Comparison of ENCODE assay signal across 11 cellular contexts in the genomic region with DNA sequence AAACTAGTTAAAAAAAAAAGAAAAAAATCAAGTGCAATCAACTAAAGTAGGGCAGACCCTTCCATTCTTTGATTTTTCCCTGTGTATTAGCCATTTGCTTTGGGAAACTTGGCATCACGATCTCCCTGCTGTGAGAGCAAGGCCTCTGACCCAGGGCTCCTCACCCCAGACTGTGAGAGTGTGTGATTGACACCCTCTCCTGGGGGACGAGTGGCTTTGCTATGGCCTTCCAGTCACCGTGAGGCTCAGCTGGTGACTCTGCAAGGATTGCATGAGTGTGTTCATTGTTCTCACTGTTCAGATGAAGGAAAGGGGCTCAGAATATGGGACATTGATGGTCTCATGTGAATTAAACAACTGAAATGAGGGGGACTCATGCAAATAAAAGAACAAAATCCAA.
DNase-seq lines count a peak whose midpoint lies in the region; ATAC-seq and TF ChIP-seq lines count a peak whose summit lies in the region.
"Had no signal": no experiment of that assay in that cellular context is flagged by ENCODE, and none has a peak within 500 bp of the region (broad histone marks: within the 10 kb centered on the region; RNA-seq: fewer than 3 reads in every experiment).

No MANE protein-coding gene starts in this region.

- no peak overlapping the region for H3K4me3 ChIP-seq in adrenal gland
- H3K4me3 ChIP-seq in vagina = no peak overlapping the region

- WGBS in adrenal gland, 4 donors = 16 to 50% (median 45%) methylated on average over 3 of the region's 3 CpGs

- H3K27ac ChIP-seq in adrenal gland (peak overlapping the region in 2 of 5 donors; percentile 10 to 39), vagina (peak overlapping the region; percentile 77)
- H3K27ac ChIP-seq: C4-2B had no signal

- TF ChIP-seq CTCF in adrenal gland (IDR thresholded peaks at IDR 0.05) (no peak), vagina (IDR thresholded peaks at IDR 0.05) (no peak)

- H3K4me1 ChIP-seq in adrenal gland (replicated peaks in 1 of 2) = peaks cover 9 to 30% of the 10 kb centered on the region in 2 donors
- H3K4me1 ChIP-seq in vagina = peaks cover 28% of the 10 kb centered on the region

- TF ChIP-seq POLR2A in adrenal gland (IDR thresholded peaks at IDR 0.05) (no peak), vagina (IDR thresholded peaks at IDR 0.05) (no peak)

- H3K36me3 ChIP-seq in adrenal gland (replicated peaks in 1 of 2) = no peaks in the 10 kb centered on the region
- H3K36me3 ChIP-seq in vagina = no peaks in the 10 kb centered on the region

- ATAC-seq in left lobe of liver = peak; percentile 63
- no peak for ATAC-seq in GM21576 (IDR thresholded peaks at IDR 0.05; ENCODE audit: unreplicated experiment)

- peak overlapping the region; percentile 64 for H3K4me3 Mint-ChIP-seq in activated naive CD8-positive, alpha-beta T cell
- H3K4me3 Mint-ChIP-seq in activated naive CD8-positive, alpha-beta T cell treated with anti-CD3 and anti-CD28 coated beads for 36 hours = no peak overlapping the region

- H3K27ac Mint-ChIP-seq in activated naive CD8-positive, alpha-beta T cell = no peak overlapping the region
- H3K27ac Mint-ChIP-seq in activated naive CD8-positive, alpha-beta T cell treated with anti-CD3 and anti-CD28 coated beads for 36 hours = no peak overlapping the region

- H3K9me3 Mint-ChIP-seq in activated naive CD8-positive, alpha-beta T cell (ENCODE audit: low read depth) = no peaks in the 10 kb centered on the region
- no peaks in the 10 kb centered on the region for H3K9me3 Mint-ChIP-seq in activated naive CD8-positive, alpha-beta T cell treated with anti-CD3 and anti-CD28 coated beads for 36 hours

- H3K27me3 ChIP-seq in adrenal gland = no peaks in the 10 kb centered on the region
- no peaks in the 10 kb centered on the region for H3K27me3 ChIP-seq in vagina

- H3K27me3 Mint-ChIP-seq in activated naive CD8-positive, alpha-beta T cell = no peaks in the 10 kb centered on the region
- H3K27me3 Mint-ChIP-seq in activated naive CD8-positive, alpha-beta T cell treated with anti-CD3 and anti-CD28 coated beads for 36 hours = no peaks in the 10 kb centered on the region

- no peaks in the 10 kb centered on the region for H3K9me3 ChIP-seq in adrenal gland (replicated peaks in 1 of 3)
- no peaks in the 10 kb centered on the region for H3K9me3 ChIP-seq in vagina

- no peak for DNase-seq in activated naive CD8-positive, alpha-beta T cell treated with anti-CD3 and anti-CD28 coated beads for 36 hours
- peak in 5 of 7 donors; percentile 32 to 63 (median 48) for DNase-seq in adrenal gland
- DNase-seq in left lobe of liver (ENCODE audit: low spot score) = no peak
- DNase-seq in vagina (ENCODE audit: extremely low spot score in 2 of 2) = no peak
- DNase-seq in SIG-M5 (lab: John Stamatoyannopoulos, UW) = no peak
- no peak for DNase-seq in stimulated activated naive CD4-positive, alpha-beta T cell treated with Interleukin-2 at 50 U/mL for 16 hours (lab: John Stamatoyannopoulos, UW)
- DNase-seq: activated effector memory CD4-positive, alpha-beta T cell treated with Interleukin-2 at 50 U/mL for 16 hours; NCI-H748 treated with DMSO at 0.1 percent for 48 hours had no signal

- peaks cover 28% of the 10 kb centered on the region for H3K4me1 Mint-ChIP-seq in activated naive CD8-positive, alpha-beta T cell (ENCODE audit: low read depth)
- H3K4me1 Mint-ChIP-seq in activated naive CD8-positive, alpha-beta T cell treated with anti-CD3 and anti-CD28 coated beads for 36 hours = peaks cover 37% of the 10 kb centered on the region

- intact Hi-C loops in adrenal gland (cut with DNase I) (no loop called here), vagina (cut with DNase I) (no loop called here)

- H3K36me3 Mint-ChIP-seq in activated naive CD8-positive, alpha-beta T cell = peaks cover 12% of the 10 kb centered on the region
- peaks cover 24% of the 10 kb centered on the region for H3K36me3 Mint-ChIP-seq in activated naive CD8-positive, alpha-beta T cell treated with anti-CD3 and anti-CD28 coated beads for 36 hours

Comparison
In these comparisons a context has a peak if more than half of its experiments do, and no peak if none do; other contexts are left out.
1. DNase-seq: peak in adrenal gland (5 of 7); none in activated naive CD8-positive, alpha-beta T cell treated with anti-CD3 and anti-CD28 coated beads for 36 hours (single experiment), left lobe of liver (single experiment), vagina (0 of 2), SIG-M5 (single experiment) and stimulated activated naive CD4-positive, alpha-beta T cell treated with Interleukin-2 at 50 U/mL for 16 hours (single experiment).